Comparison of ENCODE assay signal across 23 cellular contexts in genomic region chr15:86756688-86757087, GRCh38.
DNase-seq lines count a peak whose midpoint lies in the region; ATAC-seq and TF ChIP-seq lines count a peak whose summit lies in the region.
"Had no signal": no experiment of that assay in that cellular context is flagged by ENCODE, and none has a peak within 500 bp of the region (broad histone marks: within the 10 kb centered on the region; RNA-seq: fewer than 3 reads in every experiment).

No MANE protein-coding gene starts in this region.

- H3K36me3 Mint-ChIP-seq in HFFc6 (ENCODE audit: low read depth), result no peaks in the 10 kb centered on the region

- H3K36me3 ChIP-seq in adipocyte (ENCODE audit: control insufficient read depth, insufficient read depth, low read length, severe bottlenecking), result no peaks in the 10 kb centered on the region
- H3K36me3 ChIP-seq: esophagus muscularis mucosa, gastrocnemius medialis had no signal

- no peak overlapping the region for H3K4me3 ChIP-seq in adipocyte (ENCODE audit: low read length)
- H3K4me3 ChIP-seq: esophagus muscularis mucosa, gastrocnemius medialis had no signal

- no peak overlapping the region for H3K27ac Mint-ChIP-seq in HFFc6
- H3K27ac Mint-ChIP-seq: activated T-cell treated with anti-CD3 and anti-CD28 coated beads, Interleukin-2, amount 50 U/mL, for 24 hours; CD4-positive, alpha-beta T cell; nephron progenitor cell had no signal

- ATAC-seq in HG03045 (IDR thresholded peaks at IDR 0.05; ENCODE audit: unreplicated experiment), result no peak
- ATAC-seq: gastrocnemius medialis had no signal

- H3K4me3 Mint-ChIP-seq in HFFc6, result no peak overlapping the region
- H3K4me3 Mint-ChIP-seq: activated T-cell treated with anti-CD3 and anti-CD28 coated beads, Interleukin-2, amount 50 U/mL, for 24 hours; CD4-positive, alpha-beta T cell; central memory CD8-positive, alpha-beta T cell; nephron progenitor cell had no signal

- H3K9me3 Mint-ChIP-seq in HFFc6, result peaks cover 65% of the 10 kb centered on the region
- H3K9me3 Mint-ChIP-seq: activated T-cell treated with anti-CD3 and anti-CD28 coated beads, Interleukin-2, amount 50 U/mL, for 24 hours; CD4-positive, alpha-beta T cell; central memory CD8-positive, alpha-beta T cell; nephron progenitor cell had no signal

- no peaks in the 10 kb centered on the region for H3K4me1 Mint-ChIP-seq in HFFc6 (ENCODE audit: low read depth)
- H3K4me1 Mint-ChIP-seq: central memory CD8-positive, alpha-beta T cell had no signal

- H3K9me3 ChIP-seq in adipocyte (ENCODE audit: control insufficient read depth, low read length), result no peaks in the 10 kb centered on the region
- H3K9me3 ChIP-seq: esophagus muscularis mucosa, gastrocnemius medialis had no signal

- peaks cover 10% of the 10 kb centered on the region for H3K27me3 ChIP-seq in adipocyte (replicated peaks; ENCODE audit: control insufficient read depth, insufficient read depth, low read length)
- H3K27me3 ChIP-seq: esophagus muscularis mucosa, gastrocnemius medialis had no signal

- no peak overlapping the region for H3K27ac ChIP-seq in C4-2B
- H3K27ac ChIP-seq: esophagus muscularis mucosa, gastrocnemius medialis had no signal

- H3K4me1 ChIP-seq in adipocyte (ENCODE audit: control insufficient read depth, insufficient read depth, low read length), result no peaks in the 10 kb centered on the region

- DNase-seq in HFFc6 (no peak), adipocyte (ENCODE audit: low read depth) (peak; percentile 0), myocyte (ENCODE audit: low read depth) (peak; percentile 5), DMS114 treated with DMSO at 0.1 percent for 48 hours (lab: John Stamatoyannopoulos, UW; ENCODE audit: unreplicated experiment) (no peak), cortex of kidney (lab: John Stamatoyannopoulos, UW) (no peak)
- DNase-seq: activated CD4-positive, CD25-positive, alpha-beta regulatory T cell treated with anti-CD3 and anti-CD28 coated beads, Interleukin-2, amount 50 U/mL, for 72 hours; activated CD8-positive, alpha-beta memory T cell treated with anti-CD3 and anti-CD28 coated beads for 24 hours; activated naive CD4-positive, alpha-beta T cell treated with anti-CD3 and anti-CD28 coated beads, Interleukin-2, amount 50 U/mL, for 16 hours; activated T-cell treated with anti-CD3 and anti-CD28 coated beads, Interleukin-2, amount 50 U/mL, for 24 hours; anterior cingulate cortex; CD4-positive, alpha-beta T cell; effector CD4-positive, alpha-beta T cell; gastrocnemius medialis; hypothalamus; islet precursor cell; NCI-H1105 treated with DMSO at 0.1 percent for 48 hours; NCI-H2107; NCI-H510A treated with DMSO at 0.1 percent for 48 hours; nephron progenitor cell had no signal

- peak; percentile 42 for TF ChIP-seq CTCF in C4-2B (conservative IDR thresholded peaks at IDR 0.05)
- TF ChIP-seq CTCF in HFFc6 (IDR thresholded peaks at IDR 0.05), result peak; percentile 23; the same call in 1 of the 2 replicates

- H3K9ac ChIP-seq in adipocyte (ENCODE audit: low read length), result no peak overlapping the region

- no peaks in the 10 kb centered on the region for H3K27me3 Mint-ChIP-seq in HFFc6 (ENCODE audit: insufficient read depth)

Comparison
In these comparisons a context has a peak if more than half of its experiments do, and no peak if none do; other contexts are left out.
1. DNase-seq: peak in adipocyte (single experiment) and myocyte (single experiment); none in HFFc6 (single experiment), DMS114 treated with DMSO at 0.1 percent for 48 hours (single experiment) and cortex of kidney (single experiment).